Comparison of ENCODE assay signal across 8 cellular contexts in the genomic region with DNA sequence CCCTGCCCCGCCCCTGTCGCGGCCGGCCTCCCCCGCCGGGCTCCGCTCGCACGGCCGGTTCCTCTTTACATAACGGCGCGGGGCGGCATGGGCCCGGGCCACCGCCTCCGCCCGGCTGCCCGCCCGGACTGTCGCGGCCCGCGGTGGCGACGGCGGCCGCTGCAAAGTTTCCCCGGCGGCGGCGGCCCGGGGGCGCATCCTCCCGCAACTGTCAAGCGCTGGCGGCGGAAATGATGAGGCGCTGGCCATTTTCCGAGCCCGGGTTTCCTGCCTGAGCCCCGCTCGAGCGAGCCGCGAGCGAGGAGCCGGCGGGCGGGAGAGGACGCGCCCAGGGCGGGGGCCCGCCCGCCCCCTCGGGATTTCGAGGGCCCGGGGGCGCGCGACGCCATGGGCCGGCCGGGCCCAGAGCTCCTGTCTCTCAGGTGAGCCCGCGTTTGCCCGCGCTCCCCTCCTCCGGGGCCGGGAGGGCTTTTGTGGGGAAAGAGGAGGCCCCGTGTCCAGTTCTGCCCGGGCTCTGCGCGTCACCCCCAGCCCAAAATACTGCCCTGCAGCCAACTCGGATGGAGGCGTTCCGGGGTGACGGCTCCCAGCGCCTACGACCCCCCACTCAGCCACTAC.
DNase-seq lines count a peak whose midpoint lies in the region; ATAC-seq and TF ChIP-seq lines count a peak whose summit lies in the region.

Gene SH2B3, plus strand, starts transcription at position 68 of the 618 bp plus-strand sequence. CDS start 12,223 bp downstream, outside the sequence.

- H3K27ac ChIP-seq in subcutaneous abdominal adipose tissue (ENCODE audit: low read depth, low read length), result peak within 1 kb of the TSS; percentile 92

- H3K36me3 Mint-ChIP-seq in memory B cell, result no peaks in the 10 kb centered on the region

- peaks cover 48% of the 10 kb centered on the region for H3K4me1 Mint-ChIP-seq in memory B cell

- DNase-seq in NCI-H1092 treated with DMSO at 0.1 percent for 48 hours (lab: John Stamatoyannopoulos, UW) (peak; percentile 30), NCI-H1092 (lab: John Stamatoyannopoulos, UW) (no peak), T-helper 2 cell (peak in 3 of 5 experiments; percentile 68 to 85 (median 77)), choroid plexus epithelial cell (ENCODE audit: low read depth) (no peak), memory B cell (ENCODE audit: low spot score in 2 of 2) (no peak)

- H3K27me3 ChIP-seq in subcutaneous abdominal adipose tissue (ENCODE audit: control insufficient read depth in 5 of 5, insufficient read depth in 4 of 5, low read length in 5 of 5), result no peaks in the 10 kb centered on the region

- H3K9me3 Mint-ChIP-seq in memory B cell, result no peaks in the 10 kb centered on the region

- peak within 1 kb of the TSS; percentile 99 for H3K27ac Mint-ChIP-seq in memory B cell

- H3K9ac ChIP-seq in subcutaneous abdominal adipose tissue (ENCODE audit: low read length in 5 of 5), result peak within 1 kb of the TSS; percentile 77 to 95 (median 89)

- TF ChIP-seq CTCF in choroid plexus epithelial cell (conservative IDR thresholded peaks at IDR 0.05; ENCODE audit: low read depth, low read length), result no peak

- peaks cover 23 to 78% (median 73%) of the 10 kb centered on the region in 5 donors for H3K4me1 ChIP-seq in subcutaneous abdominal adipose tissue (ENCODE audit: control insufficient read depth in 5 of 5, insufficient read depth in 5 of 5, low read length in 5 of 5)

- ATAC-seq in HG03066 (IDR thresholded peaks at IDR 0.05; ENCODE audit: low read depth, unreplicated experiment) (peak; percentile 11), memory B cell (ENCODE audit: low read depth) (peak; percentile 10), HG02798 (IDR thresholded peaks at IDR 0.05; ENCODE audit: poor library complexity, unreplicated experiment) (no peak)

- H3K36me3 ChIP-seq in subcutaneous abdominal adipose tissue (ENCODE audit: control insufficient read depth in 5 of 5, insufficient read depth in 5 of 5, low read length in 5 of 5), result no peaks in the 10 kb centered on the region

- H3K4me3 ChIP-seq in choroid plexus epithelial cell (ENCODE audit: low read depth, low read length) (peak within 1 kb of the TSS; percentile 91), subcutaneous abdominal adipose tissue (ENCODE audit: low read depth in 1 of 5, low read length in 5 of 5) (peak within 1 kb of the TSS; percentile 77 to 96 (median 82))

- no peaks in the 10 kb centered on the region for H3K27me3 Mint-ChIP-seq in memory B cell

- H3K4me3 Mint-ChIP-seq in memory B cell, result peak within 1 kb of the TSS; percentile 97

- no peaks in the 10 kb centered on the region for H3K9me3 ChIP-seq in subcutaneous abdominal adipose tissue (ENCODE audit: control insufficient read depth in 5 of 5, low read length in 5 of 5)

Comparison
In these comparisons a context has a peak if more than half of its experiments do, and no peak if none do; other contexts are left out.
1. DNase-seq: peak in NCI-H1092 treated with DMSO at 0.1 percent for 48 hours (single experiment) and T-helper 2 cell (3 of 5); none in NCI-H1092 (single experiment), choroid plexus epithelial cell (single experiment) and memory B cell (0 of 2).